Comparison of ENCODE assay signal across 20 cellular contexts in the genomic region with DNA sequence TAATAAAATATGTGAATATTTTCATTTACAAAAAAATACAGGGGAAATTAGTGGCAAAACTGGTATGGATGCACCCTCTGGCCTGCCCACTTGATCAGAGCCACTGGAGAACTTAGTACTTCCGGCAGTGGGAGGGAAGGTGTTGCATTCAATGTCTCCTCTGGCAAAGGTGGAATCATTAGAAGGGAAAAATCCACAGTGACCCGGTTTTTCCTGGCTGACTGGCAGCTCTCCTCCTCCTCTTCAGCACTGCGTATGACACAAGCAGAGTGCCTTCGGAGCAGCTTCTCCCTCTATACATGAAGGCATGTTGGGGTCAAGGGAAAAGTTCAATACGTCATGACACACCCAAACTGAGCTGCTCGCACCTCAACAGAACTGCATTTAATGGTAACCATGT.
A peak's percentile ranks its signal among the peaks of the same experiment; 100 is the strongest.
DNase-seq lines count a peak whose midpoint lies in the region; ATAC-seq and TF ChIP-seq lines count a peak whose summit lies in the region.
"Had no signal": no experiment of that assay in that cellular context is flagged by ENCODE, and none has a peak within 500 bp of the region (broad histone marks: within the 10 kb centered on the region; RNA-seq: fewer than 3 reads in every experiment).

No MANE protein-coding gene starts in this region.

- H3K4me2 ChIP-seq in MM.1S (ENCODE audit: low read depth, low read length): 0 out of 2 replicates have a peak overlapping the region, but pooled peaks have one; percentile 32
- H3K4me2 ChIP-seq: A549 had no signal

- H3K4me3 ChIP-seq in MM.1S (ENCODE audit: low read length): no peak overlapping the region
- H3K4me3 ChIP-seq: A549, HAP-1 had no signal

- no peaks in the 10 kb centered on the region for H4K20me1 ChIP-seq in MM.1S (ENCODE audit: insufficient read depth, low read length)

- no peaks in the 10 kb centered on the region for H3K9me3 ChIP-seq in MM.1S (replicated peaks; ENCODE audit: insufficient read depth, low read length)
- H3K9me3 ChIP-seq: A549, HAP-1 had no signal

- H3K9me3 Mint-ChIP-seq in T-helper 2 cell treated with Interferon-gamma antibody and Interleukin-4, amounts not matched to agents 5 μg/mL and 100 μg/mL, for 36 hours: no peaks in the 10 kb centered on the region
- H3K9me3 Mint-ChIP-seq: HFFc6 had no signal

- no peak for TF ChIP-seq CTCF in MM.1S (IDR thresholded peaks at IDR 0.05; ENCODE audit: low read length)

- peaks cover 16% of the 10 kb centered on the region for H3F3A ChIP-seq in MM.1S (ENCODE audit: insufficient read depth, low read length)

- no peaks in the 10 kb centered on the region for H3K27me3 Mint-ChIP-seq in T-helper 2 cell treated with Interferon-gamma antibody and Interleukin-4, amounts not matched to agents 5 μg/mL and 100 μg/mL, for 36 hours (ENCODE audit: low read depth)
- H3K27me3 Mint-ChIP-seq: CD4-positive, alpha-beta memory T cell had no signal

- H3K27ac Mint-ChIP-seq in T-helper 2 cell treated with Interferon-gamma antibody and Interleukin-4, amounts not matched to agents 5 μg/mL and 100 μg/mL, for 36 hours: peak overlapping the region; percentile 8

- no peaks in the 10 kb centered on the region for H3K36me3 ChIP-seq in MM.1S (replicated peaks; ENCODE audit: insufficient read depth, low read length)
- H3K36me3 ChIP-seq: HAP-1 had no signal

- peaks cover 14% of the 10 kb centered on the region for H3K4me1 Mint-ChIP-seq in T-helper 2 cell treated with Interferon-gamma antibody and Interleukin-4, amounts not matched to agents 5 μg/mL and 100 μg/mL, for 36 hours (ENCODE audit: low read depth)
- H3K4me1 Mint-ChIP-seq: CD4-positive, alpha-beta memory T cell had no signal

- peaks cover 60% of the 10 kb centered on the region for H3K36me3 Mint-ChIP-seq in T-helper 2 cell treated with Interferon-gamma antibody and Interleukin-4, amounts not matched to agents 5 μg/mL and 100 μg/mL, for 36 hours (ENCODE audit: low read depth)

- no peaks in the 10 kb centered on the region for H3K9me2 ChIP-seq in MM.1S (replicated peaks; ENCODE audit: insufficient read depth, low read length)

- H3K4me1 ChIP-seq in MM.1S (ENCODE audit: low read length): peaks cover 17% of the 10 kb centered on the region
- H3K4me1 ChIP-seq: A549, HAP-1 had no signal

- H3K27ac ChIP-seq in MM.1S (ENCODE audit: low read length): peak overlapping the region; percentile 83
- H3K27ac ChIP-seq: 22Rv1, A549 had no signal

- no peak overlapping the region for H3K4me3 Mint-ChIP-seq in T-helper 2 cell treated with Interferon-gamma antibody and Interleukin-4, amounts not matched to agents 5 μg/mL and 100 μg/mL, for 36 hours
- H3K4me3 Mint-ChIP-seq: CD4-positive, alpha-beta memory T cell had no signal

- H3K27me3 ChIP-seq in MM.1S (replicated peaks; ENCODE audit: insufficient read depth, low read length): no peaks in the 10 kb centered on the region

- H3K9ac ChIP-seq in MM.1S (ENCODE audit: low read length): peak overlapping the region; percentile 46; the same call in 1 of the 2 replicates

- no peak for DNase-seq in T-helper 2 cell treated with Interferon-gamma antibody and Interleukin-4, amounts not matched to agents 5 μg/mL and 100 μg/mL, for 36 hours (ENCODE audit: low spot score)
- DNase-seq in T-helper 2 cell (no peak), MM.1S (no peak), putamen (ENCODE audit: low spot score) (peak; percentile 37), NCI-H2227 (lab: John Stamatoyannopoulos, UW; ENCODE audit: unreplicated experiment) (no peak), SHP77 treated with DMSO at 0.1 percent for 48 hours (lab: John Stamatoyannopoulos, UW) (no peak)
- DNase-seq in activated CD4-positive, alpha-beta T cell treated with anti-CD3 and anti-CD28 coated beads for 1 hour: no peak
- DNase-seq: ACHN; C1 segment of cervical spinal cord; Calu3; CD4-positive, alpha-beta memory T cell; COR-L47; DMS53; DMS79 treated with DMSO at 0.1 percent for 48 hours; GOT3 had no signal

- peak; percentile 6 for ATAC-seq in esophagus mucosa
- ATAC-seq: A549 had no signal

- no peaks in the 10 kb centered on the region for H3K79me2 ChIP-seq in MM.1S (ENCODE audit: low read length)

- peak overlapping the region; percentile 24; the same call in 1 of the 2 replicates for H2AFZ ChIP-seq in MM.1S (ENCODE audit: low read length)
